27 cellular contexts compared by ENCODE assay signal in genomic region chr3:153146191-153147053, GRCh38. TPM values are rescaled to one million over a fixed set of nuclear protein-coding genes. Genes with fewer than 3 reads are reported as not detected.
A peak's percentile ranks its signal among the peaks of the same experiment; 100 is the strongest.
DNase-seq lines count a peak whose midpoint lies in the region; ATAC-seq, FAIRE-seq and TF ChIP-seq lines count a peak whose summit lies in the region.
"Had no signal": no experiment of that assay in that cellular context is flagged by ENCODE, and none has a peak within 500 bp of the region (broad histone marks: within the 10 kb centered on the region; RNA-seq: fewer than 3 reads in every experiment).

No MANE protein-coding gene starts in this region.

- TF ChIP-seq CTCF in osteoblast (IDR thresholded peaks at IDR 0.05; ENCODE audit: extremely low read depth, low read depth, low read length): no peak

- H3K27ac ChIP-seq in epithelial cell of prostate: peak overlapping the region; percentile 78
- no peak overlapping the region for H3K27ac ChIP-seq in osteoblast (ENCODE audit: low read depth, low read length)
- H3K27ac ChIP-seq: HL-60, neural progenitor cell, psoas muscle, upper lobe of right lung had no signal

- no peak overlapping the region for H2AFZ ChIP-seq in osteoblast (ENCODE audit: low read length)
- H2AFZ ChIP-seq: neural progenitor cell had no signal

- TF ChIP-seq POLR2A in GM12891 (IDR thresholded peaks at IDR 0.05; ENCODE audit: low read depth, low read length): no peak

- no peaks in the 10 kb centered on the region for H3K9me3 ChIP-seq in osteoblast (ENCODE audit: low read depth, low read length)
- H3K9me3 ChIP-seq: heart right ventricle, psoas muscle, upper lobe of right lung had no signal

- FAIRE-seq in GM12891 (lab: Jason Lieb, UNC): peak; percentile 54
- FAIRE-seq: G401.6, H1, small intestine had no signal

- DNase-seq in GM12891 (ENCODE audit: insufficient read length, low spot score) (no peak), epithelial cell of prostate (ENCODE audit: low read depth, low spot score) (no peak), DMS153 treated with DMSO at 0.1 percent for 48 hours (lab: John Stamatoyannopoulos, UW; ENCODE audit: unreplicated experiment) (no peak), osteoblast (ENCODE audit: insufficient read length, low spot score, missing footprints) (no peak)
- DNase-seq in stimulated activated CD4-positive, alpha-beta T cell treated with anti-CD3 and anti-CD28 coated beads, Interleukin-4, amount 100 ng/mL, for 24 hours: no peak
- DNase-seq: activated CD4-positive, alpha-beta T cell treated with anti-CD3 and anti-CD28 coated beads, Interleukin-2, amount 50 U/mL, for 1 hour; amygdala; CD4-positive, alpha-beta T cell; DMS 273 treated with DMSO at 0.1 percent for 48 hours; heart right ventricle; left ventricle myocardium superior; MM.1S; NCI-H146; NCI-H774; psoas muscle; Right ventricle myocardium superior; small intestine; stimulated activated CD4-positive, alpha-beta T cell treated with anti-CD3 and anti-CD28 coated beads, Interleukin-4, amount 100 ng/mL, for 1 hour; T-helper 17 cell; upper lobe of right lung had no signal

- no peaks in the 10 kb centered on the region for H3K27me3 ChIP-seq in osteoblast (ENCODE audit: insufficient read depth, low read length)
- H3K27me3 ChIP-seq: heart right ventricle, neural progenitor cell, upper lobe of right lung had no signal

- H3K36me3 ChIP-seq in osteoblast (ENCODE audit: insufficient read depth, low read length): no peaks in the 10 kb centered on the region
- H3K36me3 ChIP-seq: heart right ventricle, neural progenitor cell, upper lobe of right lung had no signal

- H3K4me2 ChIP-seq in osteoblast (ENCODE audit: insufficient read depth, low read length): no peak overlapping the region
- H3K4me2 ChIP-seq: neural progenitor cell had no signal

- peak; percentile 52 for ATAC-seq in GM18870 (IDR thresholded peaks at IDR 0.05; ENCODE audit: unreplicated experiment)
- peak; percentile 67 for ATAC-seq in HG03378 (IDR thresholded peaks at IDR 0.05; ENCODE audit: unreplicated experiment)
- ATAC-seq in GM21717 (IDR thresholded peaks at IDR 0.05; ENCODE audit: unreplicated experiment): no peak
- ATAC-seq: heart right ventricle, left ventricle myocardium superior, psoas muscle, T-helper 17 cell, upper lobe of right lung had no signal

- peaks cover 17% of the 10 kb centered on the region for H3K4me1 ChIP-seq in osteoblast (ENCODE audit: insufficient read depth, low read length)
- H3K4me1 ChIP-seq: neural progenitor cell, psoas muscle, upper lobe of right lung had no signal

- no peaks in the 10 kb centered on the region for H4K20me1 ChIP-seq in osteoblast (ENCODE audit: insufficient read depth, low read length)

- H3K79me2 ChIP-seq in osteoblast (ENCODE audit: insufficient read depth, low read length): no peaks in the 10 kb centered on the region

- H3K4me3 ChIP-seq in osteoblast (ENCODE audit: insufficient read depth, low read length): no peak overlapping the region
- H3K4me3 ChIP-seq: heart right ventricle, neural progenitor cell, psoas muscle, upper lobe of right lung had no signal

TF ChIP-seq in GM12891, 5 proteins besides CTCF, POLR2A, EP300 and RAD21:
- no peak for TF ChIP-seq POLR2AphosphoS5 (IDR thresholded peaks at IDR 0.05; ENCODE audit: low read depth, low read length)
- no peak for TF ChIP-seq TAF1 (IDR thresholded peaks at IDR 0.05; ENCODE audit: low read depth, low read length)
- no peak for TF ChIP-seq SPI1 (IDR thresholded peaks at IDR 0.05; ENCODE audit: low read depth, low read length)
- TF ChIP-seq PAX5 (IDR thresholded peaks at IDR 0.05; ENCODE audit: insufficient read depth, low read length, severe bottlenecking): no peak
- no peak for TF ChIP-seq POU2F2 (IDR thresholded peaks at IDR 0.05; ENCODE audit: low read depth, low read length)

RNA-seq across cellular contexts. Expression of gene RAP2B, which starts 15.6 kb away (rescaled TPM):
- polyA plus RNA-seq in GM12891 (2012; ENCODE audit: low read depth, missing spikeins): 3.8 TPM
- total RNA-seq in osteoblast: 20.3 and 22.4 TPM in 2 replicates
